Comparison of ENCODE assay signal across 9 cellular contexts in the genomic region with DNA sequence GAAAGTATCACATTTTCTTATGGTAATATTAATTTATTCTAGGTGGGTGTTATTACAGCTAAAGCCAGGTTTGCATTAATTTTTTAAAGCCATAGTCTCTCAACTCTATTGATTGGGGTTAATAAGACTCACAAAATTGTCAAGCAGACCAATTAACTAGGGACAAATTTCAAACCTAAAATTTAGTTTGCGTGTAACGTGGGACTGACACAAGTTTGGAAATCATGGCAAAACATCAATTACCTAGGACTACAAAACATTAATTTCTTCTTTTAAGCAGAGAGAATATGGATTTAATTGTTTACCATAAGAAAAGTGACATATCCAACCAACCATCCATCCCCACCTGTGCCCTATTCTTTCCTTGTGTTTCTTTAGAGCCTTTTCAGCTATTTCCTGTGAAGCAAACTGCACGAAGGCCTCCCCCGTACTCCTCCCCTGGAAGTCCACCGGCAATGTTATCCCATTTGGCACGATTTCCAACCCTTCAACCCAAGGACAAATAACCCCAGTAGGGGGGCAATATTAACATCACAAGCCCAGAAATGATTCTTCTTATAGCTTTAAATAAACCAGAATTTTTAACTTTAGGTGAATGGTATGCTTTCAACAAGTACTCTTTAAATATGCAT. TPM values are rescaled to one million over a fixed set of nuclear protein-coding genes. Genes with fewer than 3 reads are reported as not detected.
DNase-seq lines count a peak whose midpoint lies in the region; ATAC-seq, FAIRE-seq and TF ChIP-seq lines count a peak whose summit lies in the region.
"Had no signal": no experiment of that assay in that cellular context is flagged by ENCODE, and none has a peak within 500 bp of the region (broad histone marks: within the 10 kb centered on the region; RNA-seq: fewer than 3 reads in every experiment).

No MANE protein-coding gene starts in this region.

- H3K9me1 ChIP-seq in keratinocyte (ENCODE audit: control insufficient read depth, extremely low read depth, insufficient read depth, low read length): no peaks in the 10 kb centered on the region

- H3K9ac ChIP-seq in keratinocyte (ENCODE audit: control insufficient read depth, extremely low read depth, insufficient read depth, low read length) (peak overlapping the region; percentile 78), stomach smooth muscle (ENCODE audit: low read length in 2 of 2) (peak overlapping the region in 1 of 2 donors; percentile 35)

- H3K4me3 Mint-ChIP-seq in activated T-cell treated with anti-CD3 and anti-CD28 coated beads, Interleukin-2, amount 50 U/mL, for 72 hours: peak overlapping the region; percentile 94 to 97
- H3K4me3 Mint-ChIP-seq in activated naive CD8-positive, alpha-beta T cell treated with anti-CD3 and anti-CD28 coated beads, Interleukin-2, amount 10 ng/mL, durations not matched to agents 7 days and 5 days: peak overlapping the region; percentile 84

- peak overlapping the region; percentile 12 to 75 (median 69) for H3K4me3 ChIP-seq in keratinocyte (ENCODE audit: control insufficient read depth in 2 of 3, extremely low read depth in 1 of 3, insufficient read depth in 2 of 3, low read depth in 1 of 3, low read length in 3 of 3)
- peak overlapping the region; percentile 47 to 55 for H3K4me3 ChIP-seq in stomach smooth muscle (ENCODE audit: low read length in 2 of 2)

- no peaks in the 10 kb centered on the region for H3K27me3 Mint-ChIP-seq in activated T-cell treated with anti-CD3 and anti-CD28 coated beads, Interleukin-2, amount 50 U/mL, for 72 hours (ENCODE audit: low read depth)
- no peaks in the 10 kb centered on the region for H3K27me3 Mint-ChIP-seq in activated naive CD8-positive, alpha-beta T cell treated with anti-CD3 and anti-CD28 coated beads, Interleukin-2, amount 10 ng/mL, durations not matched to agents 7 days and 5 days

- H3K27me3 ChIP-seq in keratinocyte (ENCODE audit: control insufficient read depth, extremely low read depth, insufficient read depth, low read length) (no peaks in the 10 kb centered on the region), stomach smooth muscle (ENCODE audit: control insufficient read depth in 1 of 2, insufficient read depth in 2 of 2, low read length in 2 of 2) (no peaks in the 10 kb centered on the region)

- dilution Hi-C loops in keratinocyte (cut with MboI; ENCODE audit: extremely low pct_ligation_motif_present, low sequenced_read_pairs): no loop called here

- no peaks in the 10 kb centered on the region for H3K9me3 Mint-ChIP-seq in activated T-cell treated with anti-CD3 and anti-CD28 coated beads, Interleukin-2, amount 50 U/mL, for 72 hours
- H3K9me3 Mint-ChIP-seq in activated naive CD8-positive, alpha-beta T cell treated with anti-CD3 and anti-CD28 coated beads, Interleukin-2, amount 10 ng/mL, durations not matched to agents 7 days and 5 days: no peaks in the 10 kb centered on the region

- peaks cover 60% of the 10 kb centered on the region for H4K20me1 ChIP-seq in keratinocyte (ENCODE audit: control insufficient read depth, extremely low read depth, insufficient read depth, low read length)

- peaks cover 66% of the 10 kb centered on the region for H3K79me2 ChIP-seq in keratinocyte (ENCODE audit: control insufficient read depth, insufficient read depth, low read length)

- no peak for ATAC-seq in activated T-cell treated with anti-CD3 and anti-CD28 coated beads, Interleukin-2, amount 50 U/mL, for 72 hours (replicated peaks in 1 of 2)
- no peak for ATAC-seq in activated naive CD8-positive, alpha-beta T cell treated with anti-CD3 and anti-CD28 coated beads, Interleukin-2, amount 10 ng/mL, durations not matched to agents 7 days and 5 days (ENCODE audit: low read depth)
- ATAC-seq in GM18870 (IDR thresholded peaks at IDR 0.05; ENCODE audit: unreplicated experiment): no peak

- peaks cover 44 to 84% of the 10 kb centered on the region in 2 donors for H3K36me3 Mint-ChIP-seq in activated T-cell treated with anti-CD3 and anti-CD28 coated beads, Interleukin-2, amount 50 U/mL, for 72 hours (ENCODE audit: insufficient read depth in 2 of 2)
- H3K36me3 Mint-ChIP-seq in activated naive CD8-positive, alpha-beta T cell treated with anti-CD3 and anti-CD28 coated beads, Interleukin-2, amount 10 ng/mL, durations not matched to agents 7 days and 5 days: peaks cover 64% of the 10 kb centered on the region

- H3K27ac ChIP-seq in keratinocyte (ENCODE audit: control insufficient read depth, insufficient read depth, low read length) (peak overlapping the region; percentile 55), stomach smooth muscle (ENCODE audit: low read length) (no peak overlapping the region)

- H2AFZ ChIP-seq in keratinocyte (ENCODE audit: control insufficient read depth, low read length): no peak overlapping the region

- no peak for DNase-seq in activated T-cell treated with anti-CD3 and anti-CD28 coated beads, Interleukin-2, amount 50 U/mL, for 72 hours
- DNase-seq in activated T-cell treated with anti-CD3 and anti-CD28 coated beads, Interleukin-2, amount 50 U/mL, for 1 hour: no peak
- DNase-seq in activated naive CD8-positive, alpha-beta T cell treated with anti-CD3 and anti-CD28 coated beads, Interleukin-2, amount 10 ng/mL, durations not matched to agents 7 days and 5 days: no peak
- DNase-seq in keratinocyte (ENCODE audit: low read depth, low spot score) (no peak), AG08396 (ENCODE audit: low spot score) (no peak)
- no peak for DNase-seq in activated CD4-positive, CD25-positive, alpha-beta regulatory T cell (lab: John Stamatoyannopoulos, UW)

- no peak for TF ChIP-seq CTCF in keratinocyte (optimal IDR thresholded peaks at IDR 0.05 in 1 of 3, IDR thresholded peaks at IDR 0.05 in 1 of 3, conservative IDR thresholded peaks at IDR 0.05 in 1 of 3; ENCODE audit: extremely low read depth in 1 of 3, insufficient read depth in 2 of 3, low read length in 3 of 3)

- peak overlapping the region; percentile 91 for H3K4me2 ChIP-seq in keratinocyte (ENCODE audit: control insufficient read depth, extremely low read depth, insufficient read depth, low read depth, low read length)

- POLR2A ChIA-PET in activated naive CD8-positive, alpha-beta T cell treated with anti-CD3 and anti-CD28 coated beads, Interleukin-2, amount 10 ng/mL, durations not matched to agents 7 days and 5 days (lab: Charles Lee): interaction anchor here (0.6 to 7.3 kb wide), 2 partner anchors 10 to 17 kb away, joined by 4 to 144 read pairs; no protein-coding TSS in a partner anchor

- FAIRE-seq in keratinocyte (lab: Jason Lieb, UNC): no peak
- FAIRE-seq: colon had no signal

- no peaks in the 10 kb centered on the region for H3K9me3 ChIP-seq in keratinocyte (ENCODE audit: control insufficient read depth, low read depth, low read length)
- no peaks in the 10 kb centered on the region for H3K9me3 ChIP-seq in stomach smooth muscle (ENCODE audit: control insufficient read depth in 2 of 2, low read length in 2 of 2)

- H3K4me1 ChIP-seq in keratinocyte (ENCODE audit: control insufficient read depth, extremely low read depth, insufficient read depth, low read length) (peaks cover 21% of the 10 kb centered on the region), stomach smooth muscle (ENCODE audit: control insufficient read depth, insufficient read depth, low read length) (peaks cover 30% of the 10 kb centered on the region)

- peaks cover 82% of the 10 kb centered on the region for H3K4me1 Mint-ChIP-seq in activated T-cell treated with anti-CD3 and anti-CD28 coated beads, Interleukin-2, amount 50 U/mL, for 72 hours (ENCODE audit: low read depth)
- H3K4me1 Mint-ChIP-seq in activated naive CD8-positive, alpha-beta T cell treated with anti-CD3 and anti-CD28 coated beads, Interleukin-2, amount 10 ng/mL, durations not matched to agents 7 days and 5 days: peaks cover 54% of the 10 kb centered on the region

- peak overlapping the region; percentile 100 for H3K27ac Mint-ChIP-seq in activated T-cell treated with anti-CD3 and anti-CD28 coated beads, Interleukin-2, amount 50 U/mL, for 72 hours
- H3K27ac Mint-ChIP-seq in activated naive CD8-positive, alpha-beta T cell treated with anti-CD3 and anti-CD28 coated beads, Interleukin-2, amount 10 ng/mL, durations not matched to agents 7 days and 5 days: peak overlapping the region; percentile 62

- peaks cover 38 to 61% of the 10 kb centered on the region in 2 experiments for H3K36me3 ChIP-seq in keratinocyte (ENCODE audit: control insufficient read depth in 2 of 2, extremely low read depth in 1 of 2, insufficient read depth in 2 of 2, low read length in 2 of 2)
- H3K36me3 ChIP-seq in stomach smooth muscle (ENCODE audit: control insufficient read depth in 2 of 2, insufficient read depth in 2 of 2, low read length in 2 of 2): peaks cover 45 to 55% of the 10 kb centered on the region in 2 donors

RNA-seq across cellular contexts. Expression of a gene that starts 4.4 kb away (rescaled TPM):
- 100 to 1,000 TPM; 805 to 958 TPM for total RNA-seq in activated T-cell treated with anti-CD3 and anti-CD28 coated beads, Interleukin-2, amount 50 U/mL, for 72 hours
- total RNA-seq in activated naive CD8-positive, alpha-beta T cell treated with anti-CD3 and anti-CD28 coated beads, Interleukin-2, amount 10 ng/mL, durations not matched to agents 7 days and 5 days: 1,000 to 10,000 TPM; 1,103 to 1,162 TPM
- polyA plus RNA-seq in keratinocyte: 201 to 431 TPM (median 222 TPM) in 3 replicates
- polyA plus RNA-seq in keratinocyte (2011; ENCODE audit: low read depth): 945 TPM
- polyA plus RNA-seq in keratinocyte (2011; cell fraction: cytosol; rRNA removed): 94.9 and 105 TPM in 2 replicates
- polyA plus RNA-seq in keratinocyte (2011; cell fraction: nucleus; rRNA removed): 457 and 725 TPM in 2 replicates
- 245 and 327 TPM in 2 replicates for polyA plus RNA-seq in keratinocyte (2012; ENCODE audit: low replicate concordance)
- 82.1 to 360 TPM (median 118 TPM) in 3 replicates for polyA minus RNA-seq in keratinocyte
- polyA minus RNA-seq in keratinocyte (2011; cell fraction: cytosol; rRNA and poly(A)+ RNA removed): 161 TPM
- 524 and 619 TPM in 2 replicates for polyA minus RNA-seq in keratinocyte (2011; cell fraction: nucleus; rRNA and poly(A)+ RNA removed)
